Comparison of ENCODE assay signal across 8 cellular contexts in the genomic region with DNA sequence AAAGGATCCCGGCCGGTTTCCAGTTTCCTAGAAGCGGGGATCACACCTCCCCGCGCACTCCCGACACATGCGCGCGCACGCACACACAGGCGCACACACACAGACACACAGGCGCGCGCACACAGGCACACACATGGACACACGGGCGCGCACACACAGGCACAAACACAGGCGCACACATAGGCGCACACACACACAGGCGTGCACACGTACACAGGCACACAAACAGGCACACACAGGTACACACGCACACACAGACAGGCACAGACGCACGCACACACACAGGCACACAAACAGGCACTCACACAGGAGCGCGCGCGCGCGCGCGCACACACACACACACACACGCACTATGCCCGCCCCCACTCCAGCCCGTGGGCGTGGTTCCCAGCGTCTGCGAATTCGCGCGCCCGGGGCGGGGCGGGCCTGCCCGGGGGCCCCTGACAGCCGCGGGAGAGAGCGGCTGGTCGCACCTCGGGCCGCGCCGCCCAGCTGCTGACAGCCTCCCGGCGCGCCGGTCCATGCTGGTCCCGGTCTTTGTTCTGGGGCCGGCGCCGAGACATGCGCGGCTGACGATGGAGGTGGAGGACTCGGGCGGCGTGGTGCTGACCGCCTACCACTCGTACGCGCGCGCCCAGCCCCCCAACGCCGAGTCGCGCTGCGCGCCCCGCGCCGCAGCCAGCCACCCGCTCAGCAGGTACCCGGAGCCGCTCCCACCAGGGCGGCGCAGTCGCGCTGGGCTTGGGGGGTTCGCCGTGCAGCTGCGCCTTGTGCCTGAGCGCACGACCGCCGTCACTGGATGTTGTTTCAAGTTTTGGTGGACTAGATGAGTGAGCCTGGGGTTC. TPM values are rescaled to one million over a fixed set of nuclear protein-coding genes. Genes with fewer than 3 reads are reported as not detected.
DNase-seq lines count a peak whose midpoint lies in the region; ATAC-seq and TF ChIP-seq lines count a peak whose summit lies in the region.

A gene with protein sequence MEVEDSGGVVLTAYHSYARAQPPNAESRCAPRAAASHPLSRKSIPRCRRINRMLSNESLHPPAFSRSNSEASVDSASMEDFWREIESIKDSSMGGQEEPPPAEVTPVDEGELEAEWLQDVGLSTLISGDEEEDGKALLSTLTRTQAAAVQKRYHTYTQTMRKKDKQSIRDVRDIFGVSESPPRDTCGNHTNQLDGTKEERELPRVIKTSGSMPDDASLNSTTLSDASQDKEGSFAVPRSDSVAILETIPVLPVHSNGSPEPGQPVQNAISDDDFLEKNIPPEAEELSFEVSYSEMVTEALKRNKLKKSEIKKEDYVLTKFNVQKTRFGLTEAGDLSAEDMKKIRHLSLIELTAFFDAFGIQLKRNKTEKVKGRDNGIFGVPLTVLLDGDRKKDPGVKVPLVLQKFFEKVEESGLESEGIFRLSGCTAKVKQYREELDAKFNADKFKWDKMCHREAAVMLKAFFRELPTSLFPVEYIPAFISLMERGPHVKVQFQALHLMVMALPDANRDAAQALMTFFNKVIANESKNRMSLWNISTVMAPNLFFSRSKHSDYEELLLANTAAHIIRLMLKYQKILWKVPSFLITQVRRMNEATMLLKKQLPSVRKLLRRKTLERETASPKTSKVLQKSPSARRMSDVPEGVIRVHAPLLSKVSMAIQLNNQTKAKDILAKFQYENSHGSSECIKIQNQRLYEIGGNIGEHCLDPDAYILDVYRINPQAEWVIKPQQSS (plus strand): TSS at position 470 of the 845 bp plus-strand sequence. CDS start 106 bp downstream, at position 576.

- peak; percentile 85 for ATAC-seq in GM18867 (IDR thresholded peaks at IDR 0.05; ENCODE audit: unreplicated experiment)

- TF ChIP-seq POLR2A in spleen (IDR thresholded peaks at IDR 0.05), result peak in 1 of 3 donors; percentile 75

- H3K27ac ChIP-seq in spleen, result peak within 1 kb of the TSS; percentile 55 to 88 (median 82)

- 0 to 6% (median 1%) methylated on average over 13 to 96 of the region's 96 CpGs for WGBS in spleen, 5 donors

- H3K9me3 ChIP-seq in spleen, result no peaks in the 10 kb centered on the region

- H3K27me3 ChIP-seq in spleen (replicated peaks in 1 of 7), result peaks cover 0 to 33% (median 0%) of the 10 kb centered on the region in 7 donors

- TF ChIP-seq CTCF in spleen (IDR thresholded peaks at IDR 0.05 in 8 of 11, conservative IDR thresholded peaks at IDR 0.05 in 3 of 11), result peak in 5 of 11 experiments; percentile 25 to 36 (median 32)

- peak; percentile 88 for DNase-seq in AG20443 (ENCODE audit: low spot score)
- DNase-seq in HUDEP-2 (lab: John Stamatoyannopoulos, UW; ENCODE audit: unreplicated experiment in 76 of 76), result peak in 61 of 76 experiments; percentile 0 to 77 (median 32)
- DNase-seq in RPMI8226, result peak; percentile 74
- peak; percentile 79 for DNase-seq in dedifferentiated amniotic fluid mesenchymal stem cell (ENCODE audit: extremely low spot score)
- peak; percentile 85 for DNase-seq in kidney tubule cell (ENCODE audit: low spot score)
- DNase-seq in spleen, result peak; percentile 87
- DNase-seq in cerebellar nuclear complex (lab: John Stamatoyannopoulos, UW), result no peak

- intact Hi-C loops in spleen (cut with DNase I; ENCODE audit: low total_unique reads), result no loop called here

- peak within 1 kb of the TSS; percentile 32 to 68 (median 46) for H3K4me3 ChIP-seq in spleen

- H3K4me1 ChIP-seq in spleen, result peaks cover 0 to 23% (median 3%) of the 10 kb centered on the region in 6 donors

- no peaks in the 10 kb centered on the region for H3K36me3 ChIP-seq in spleen

RNA-seq across cellular contexts. Expression of the gene that starts here (rescaled TPM):
- total RNA-seq in spleen, result 10 to 100 TPM; 13.8 to 78.3 (median 43.6) TPM
- polyA plus RNA-seq in spleen, result 10 to 100 TPM in 1 of 3 donors, 1 to 10 TPM in 2; 1.9 to 10.5 (median 2.6) TPM

Comparison
In these comparisons a context has a peak if more than half of its experiments do, and no peak if none do; other contexts are left out.
1. DNase-seq: peak in AG20443 (single experiment), HUDEP-2 (61 of 76), RPMI8226 (single experiment), dedifferentiated amniotic fluid mesenchymal stem cell (single experiment), kidney tubule cell (single experiment) and spleen (single experiment); none in cerebellar nuclear complex (0 of 2).